Comparison of ENCODE assay signal across 8 cellular contexts in the genomic region with DNA sequence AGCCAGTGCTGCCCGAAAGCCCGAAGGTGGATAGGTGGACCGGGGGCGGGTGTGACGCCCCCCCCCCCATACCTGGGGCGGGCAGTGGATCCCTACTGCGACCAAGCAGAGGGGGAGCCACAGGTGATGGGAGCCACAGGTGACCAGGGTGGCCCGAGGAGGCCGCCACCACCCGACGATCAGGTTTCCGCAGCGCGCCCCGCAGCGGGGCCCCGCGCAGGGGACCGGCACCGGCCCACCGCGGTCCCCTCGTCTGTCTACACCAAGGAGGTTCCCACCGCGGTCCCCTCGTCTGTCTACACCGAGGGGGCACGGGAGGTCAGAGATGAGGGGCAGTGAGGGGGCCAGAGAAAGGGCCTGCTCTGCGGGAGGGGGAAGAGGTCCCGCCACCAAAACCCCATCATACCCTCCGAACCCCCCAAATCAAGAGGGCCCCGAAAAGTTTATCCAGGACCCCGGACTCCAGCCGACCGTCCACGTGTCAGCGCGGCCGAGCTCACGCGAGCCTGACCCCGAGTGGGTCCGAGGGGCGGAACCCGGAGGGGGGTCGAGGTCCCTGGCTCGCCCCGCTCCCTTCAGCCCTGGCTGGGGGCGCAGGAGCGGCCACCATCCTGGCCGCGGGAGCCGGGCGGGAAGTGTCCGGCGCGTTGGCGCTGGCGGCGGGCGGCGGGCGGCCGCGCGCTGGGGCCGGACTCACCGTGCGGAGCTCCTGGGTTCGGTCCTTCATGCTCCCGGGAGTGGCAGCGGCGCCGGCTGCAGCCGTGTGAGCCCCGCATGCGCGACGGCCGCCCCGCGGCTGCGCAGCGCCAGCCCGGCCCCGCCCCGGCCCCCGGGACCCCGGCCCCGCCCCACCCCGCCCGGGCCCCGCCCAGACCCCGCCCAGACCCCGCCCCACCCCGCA. TPM values are rescaled to one million over a fixed set of nuclear protein-coding genes. Genes with fewer than 3 reads are reported as not detected.
DNase-seq lines count a peak whose midpoint lies in the region; ATAC-seq and TF ChIP-seq lines count a peak whose summit lies in the region.

A gene (minus strand): TSS at position 765 of the 901 bp plus-strand sequence. CDS start 38 bp downstream, at position 727.

- peak within 1 kb of the TSS; percentile 81 for H2AFZ ChIP-seq in neural progenitor cell (replicated peaks)

- peaks cover 14% of the 10 kb centered on the region for H3K4me1 Mint-ChIP-seq in neural progenitor cell

- H3K36me3 Mint-ChIP-seq in neural progenitor cell: no peaks in the 10 kb centered on the region

- peak within 1 kb of the TSS; percentile 96 for H3K27ac ChIP-seq in Panc1 (ENCODE audit: low read length)
- no peak within 1 kb of the TSS for H3K27ac ChIP-seq in neural progenitor cell
- H3K27ac ChIP-seq in testis: no peak within 1 kb of the TSS

- peak within 1 kb of the TSS; percentile 10 for H3K9ac ChIP-seq in neural progenitor cell

- WGBS in testis, 2 donors: 2% methylated on average over 49 of the region's 96 CpGs; no CpG with 5 or more reads in 1 of the 2 donors

- DNase-seq in AG09309 (ENCODE audit: low read depth) (no peak), Panc1 (ENCODE audit: low read depth, low spot score) (no peak), fibroblast of the aortic adventitia (ENCODE audit: low read depth) (peak; percentile 58), neural progenitor cell (ENCODE audit: low spot score) (peak; percentile 92), testis (peak; percentile 75)
- peak; percentile 62 for DNase-seq in activated effector memory CD4-positive, alpha-beta T cell treated with Interleukin-2 at 50 U/mL for 16 hours

- H3K4me3 ChIP-seq in AG09309 (ENCODE audit: control insufficient read depth, low read depth, low read length) (peak within 1 kb of the TSS; percentile 83), Panc1 (ENCODE audit: low read depth in 2 of 2, low read length in 2 of 2) (peak within 1 kb of the TSS; percentile 82 to 96), fibroblast of the aortic adventitia (ENCODE audit: low read depth, low read length) (peak within 1 kb of the TSS; percentile 80), neural progenitor cell (peak within 1 kb of the TSS; percentile 79), testis (peak within 1 kb of the TSS; percentile 74 to 79)

- no TSS peak for BruUV-seq in Panc1 (replicated peaks; lab: Mats Ljungman, UMichigan)

- peaks cover 14% of the 10 kb centered on the region for H3K27me3 Mint-ChIP-seq in neural progenitor cell (ENCODE audit: insufficient read depth, low read depth)

- H3F3A ChIP-seq in neural progenitor cell (ENCODE audit: low read depth): no peaks in the 10 kb centered on the region

- H3K36me3 ChIP-seq in Panc1 (ENCODE audit: control insufficient read depth, insufficient read depth, low read length) (no peaks in the 10 kb centered on the region), neural progenitor cell (no peaks in the 10 kb centered on the region), testis (ENCODE audit: low read depth, missing control alignments) (no peaks in the 10 kb centered on the region)

- TF ChIP-seq CTCF in AG09309 (IDR thresholded peaks at IDR 0.05; ENCODE audit: control insufficient read depth, insufficient read depth, low read depth, low read length, missing control alignments): no peak
- TF ChIP-seq CTCF in Panc1 (IDR thresholded peaks at IDR 0.05): no peak
- TF ChIP-seq CTCF in fibroblast of the aortic adventitia (IDR thresholded peaks at IDR 0.05; ENCODE audit: insufficient read depth, low read length): no peak
- TF ChIP-seq CTCF in neural progenitor cell (IDR thresholded peaks at IDR 0.05): no peak
- no peak for TF ChIP-seq CTCF in testis (IDR thresholded peaks at IDR 0.05)

- H3K79me2 ChIP-seq in neural progenitor cell (ENCODE audit: low read depth): peaks cover 10% of the 10 kb centered on the region

- H3K9me3 ChIP-seq in Panc1 (ENCODE audit: control insufficient read depth, insufficient read depth, low read depth, low read length) (no peaks in the 10 kb centered on the region), neural progenitor cell (ENCODE audit: low read depth) (no peaks in the 10 kb centered on the region), testis (no peaks in the 10 kb centered on the region)

- CTCF ChIA-PET in Panc1 (lab: Charles Lee): no interaction called here

- TF ChIP-seq POLR2A in GM18951 (IDR thresholded peaks at IDR 0.05; ENCODE audit: extremely low read depth, insufficient read depth, insufficient read length) (peak; percentile 73), testis (IDR thresholded peaks at IDR 0.05) (no peak)

- H3K27me3 ChIP-seq in Panc1 (ENCODE audit: control insufficient read depth, insufficient read depth, low read length) (no peaks in the 10 kb centered on the region), neural progenitor cell (peaks cover 33% of the 10 kb centered on the region), testis (no peaks in the 10 kb centered on the region)

- POLR2A ChIA-PET in Panc1 (lab: Charles Lee): no interaction called here

- in situ Hi-C loops in GM18951 (cut with MboI; ENCODE audit: low sequenced_read_pairs, unreplicated experiment) (loop anchor here (10.0 kb wide), 1 partner anchor 114 kb away; no protein-coding TSS in a partner anchor), Panc1 (cut with HindIII; ENCODE audit: low pct_unique_long_range_greater_than_20kb, low sequenced_read_pairs) (no loop called here)

- ATAC-seq in HG03439 (IDR thresholded peaks at IDR 0.05; ENCODE audit: unreplicated experiment): peak; percentile 62
- ATAC-seq in Panc1: peak; percentile 63

- H3K4me3 Mint-ChIP-seq in neural progenitor cell: peak within 1 kb of the TSS; percentile 82

- H3K4me1 ChIP-seq in Panc1 (ENCODE audit: control insufficient read depth, insufficient read depth, low read length) (peaks cover 62% of the 10 kb centered on the region), neural progenitor cell (no peaks in the 10 kb centered on the region), testis (peaks cover 25% of the 10 kb centered on the region)

- intact Hi-C loops in Panc1 (cut with micrococcal nuclease; ENCODE audit: unreplicated experiment): no loop called here
- intact Hi-C loops in testis (cut with DNase I; ENCODE audit: low total_unique reads): no loop called here

- peak within 1 kb of the TSS; percentile 89 for H3K4me2 ChIP-seq in neural progenitor cell

- H3K9me3 Mint-ChIP-seq in neural progenitor cell: no peaks in the 10 kb centered on the region

- peaks cover 30% of the 10 kb centered on the region for H4K20me1 ChIP-seq in neural progenitor cell (ENCODE audit: low read depth)

- no peak within 1 kb of the TSS for H3K27ac Mint-ChIP-seq in neural progenitor cell

RNA-seq across cellular contexts. Expression of the gene that starts here (rescaled TPM):
- total RNA-seq in Panc1 (2021; ENCODE audit: unreplicated experiment) (80.9 TPM), fibroblast of the aortic adventitia (ENCODE audit: low replicate concordance) (3.6 and 27.9 TPM in 2 replicates), neural progenitor cell (ENCODE audit: low replicate concordance) (21.9 and 29.0 TPM in 2 replicates), testis (10 to 100 TPM; 24.7 to 28.2 TPM)
- 75.5 TPM for polyA plus RNA-seq in Panc1 (2012; ENCODE audit: insufficient read length)
- 13.2 TPM for polyA plus RNA-seq in testis (ENCODE audit: insufficient read depth, low read depth, low replicate concordance)

Comparison
In these comparisons a context has a peak if more than half of its experiments do, and no peak if none do; other contexts are left out.
1. DNase-seq: peak in activated effector memory CD4-positive, alpha-beta T cell treated with Interleukin-2 at 50 U/mL for 16 hours (single experiment), fibroblast of the aortic adventitia (single experiment), neural progenitor cell (single experiment) and testis (single experiment); none in AG09309 (single experiment) and Panc1 (single experiment).
2. Peak in every context shown above with its lines, with median percentiles within 50 percentile points of each other: H3K4me3 ChIP-seq.